In genomic region chr7:1018334-1018695, GRCh38 we compare ENCODE assay signal across 23 cellular contexts. TPM values are rescaled to one million over a fixed set of nuclear protein-coding genes. Genes with fewer than 3 reads are reported as not detected.
DNase-seq lines count a peak whose midpoint lies in the region; ATAC-seq and TF ChIP-seq lines count a peak whose summit lies in the region.
"Had no signal": no experiment of that assay in that cellular context is flagged by ENCODE, and none has a peak within 500 bp of the region (broad histone marks: within the 10 kb centered on the region; RNA-seq: fewer than 3 reads in every experiment).

No MANE protein-coding gene starts in this region.

- no peaks in the 10 kb centered on the region for H3K9me3 Mint-ChIP-seq in Calu3 (ENCODE audit: low read depth, unreplicated experiment)
- H3K9me3 Mint-ChIP-seq in activated T-helper 17 cell treated with anti-CD3 and anti-CD28 coated beads, Interleukin-2, amount 50 U/mL, for 72 hours: no peaks in the 10 kb centered on the region
- H3K9me3 Mint-ChIP-seq in neural crest cell: no peaks in the 10 kb centered on the region
- H3K9me3 Mint-ChIP-seq: activated CD4-positive, alpha-beta T cell treated with anti-CD3 and anti-CD28 coated beads, Interleukin-2, amount 10 ng/mL, durations not matched to agents 24 days and 14 days; activated T-helper 1 cell treated with anti-CD3 and anti-CD28 coated beads, Interleukin-12 subunit alpha, Interleukin-12 subunit beta, Interleukin-2, Interleukin-4 antibody, amounts not matched to agents 30 ng/mL and 10 ng/mL and 1 ng/mL, durations not matched to agents 14 hours and 24 hours and 36 hours had no signal

- peak overlapping the region; percentile 48 for H3K27ac Mint-ChIP-seq in Calu3 (ENCODE audit: unreplicated experiment)
- peak overlapping the region; percentile 32 for H3K27ac Mint-ChIP-seq in activated T-helper 17 cell treated with anti-CD3 and anti-CD28 coated beads, Interleukin-2, amount 50 U/mL, for 72 hours
- peak overlapping the region; percentile 62 for H3K27ac Mint-ChIP-seq in neural crest cell (ENCODE audit: unreplicated experiment)
- H3K27ac Mint-ChIP-seq: activated CD4-positive, alpha-beta T cell treated with anti-CD3 and anti-CD28 coated beads, Interleukin-2, amount 10 ng/mL, durations not matched to agents 24 days and 14 days; activated naive CD8-positive, alpha-beta T cell; activated T-helper 1 cell treated with anti-CD3 and anti-CD28 coated beads, Interleukin-12 subunit alpha, Interleukin-12 subunit beta, Interleukin-2, Interleukin-4 antibody, amounts not matched to agents 30 ng/mL and 10 ng/mL and 1 ng/mL, durations not matched to agents 14 hours and 24 hours and 36 hours; CD14-positive monocyte had no signal

- H3K4me1 Mint-ChIP-seq in Calu3 (ENCODE audit: low read depth, unreplicated experiment) (no peaks in the 10 kb centered on the region), neural crest cell (peaks cover 7% of the 10 kb centered on the region)
- H3K4me1 Mint-ChIP-seq in activated T-helper 17 cell treated with anti-CD3 and anti-CD28 coated beads, Interleukin-2, amount 50 U/mL, for 72 hours: peaks cover 5% of the 10 kb centered on the region
- H3K4me1 Mint-ChIP-seq: CD14-positive monocyte had no signal

- H3K4me3 Mint-ChIP-seq in Calu3 (ENCODE audit: low read depth, unreplicated experiment) (no peak overlapping the region), neural crest cell (no peak overlapping the region)
- H3K4me3 Mint-ChIP-seq in activated T-helper 17 cell treated with anti-CD3 and anti-CD28 coated beads, Interleukin-2, amount 50 U/mL, for 72 hours: no peak overlapping the region
- H3K4me3 Mint-ChIP-seq: activated CD4-positive, alpha-beta T cell treated with anti-CD3 and anti-CD28 coated beads, Interleukin-2, amount 10 ng/mL, durations not matched to agents 24 days and 14 days; activated naive CD8-positive, alpha-beta T cell; activated T-helper 1 cell treated with anti-CD3 and anti-CD28 coated beads, Interleukin-12 subunit alpha, Interleukin-12 subunit beta, Interleukin-2, Interleukin-4 antibody, amounts not matched to agents 30 ng/mL and 10 ng/mL and 1 ng/mL, durations not matched to agents 14 hours and 24 hours and 36 hours; CD14-positive monocyte; nephron progenitor cell had no signal

- DNase-seq in Calu3 (no peak), neural crest cell (ENCODE audit: low read depth, low spot score) (no peak), NCI-H1048 (lab: John Stamatoyannopoulos, UW) (no peak), NCI-H1930 (lab: John Stamatoyannopoulos, UW) (no peak)
- DNase-seq: activated CD4-positive, alpha-beta T cell treated with anti-CD3 and anti-CD28 coated beads, Interleukin-2, amount 10 ng/mL, durations not matched to agents 24 days and 14 days; cerebellar nuclear complex; heart right ventricle; Karpas-422; NCI-H187 treated with DMSO at 0.1 percent for 48 hours; NCI-H226; NCI-H774; nephron progenitor cell; Right ventricle myocardium superior; sigmoid colon; uterus had no signal

- BruUV-seq in Calu3 (replicated peaks; lab: Mats Ljungman, UMichigan): no TSS peak

- TF ChIP-seq CTCF in Calu3 (IDR thresholded peaks at IDR 0.05; ENCODE audit: unreplicated experiment): no peak
- TF ChIP-seq CTCF in neural crest cell (conservative IDR thresholded peaks at IDR 0.05): no peak

- ATAC-seq in activated T-helper 17 cell treated with anti-CD3 and anti-CD28 coated beads, Interleukin-2, amount 50 U/mL, for 72 hours (replicated peaks): no peak
- ATAC-seq: heart right ventricle, left lung had no signal

- H3K27me3 Mint-ChIP-seq in Calu3 (ENCODE audit: unreplicated experiment): no peaks in the 10 kb centered on the region
- no peaks in the 10 kb centered on the region for H3K27me3 Mint-ChIP-seq in activated T-helper 17 cell treated with anti-CD3 and anti-CD28 coated beads, Interleukin-2, amount 50 U/mL, for 72 hours
- no peaks in the 10 kb centered on the region for H3K27me3 Mint-ChIP-seq in neural crest cell (ENCODE audit: low read depth)
- H3K27me3 Mint-ChIP-seq: activated CD4-positive, alpha-beta T cell treated with anti-CD3 and anti-CD28 coated beads, Interleukin-2, amount 10 ng/mL, durations not matched to agents 24 days and 14 days; activated naive CD8-positive, alpha-beta T cell had no signal

- H3K36me3 Mint-ChIP-seq in Calu3 (ENCODE audit: insufficient read depth, unreplicated experiment) (peaks cover 49% of the 10 kb centered on the region), neural crest cell (ENCODE audit: low read depth) (peaks cover 12% of the 10 kb centered on the region)
- peaks cover 7% of the 10 kb centered on the region for H3K36me3 Mint-ChIP-seq in activated T-helper 17 cell treated with anti-CD3 and anti-CD28 coated beads, Interleukin-2, amount 50 U/mL, for 72 hours (ENCODE audit: low read depth)

- CTCF ChIA-PET in Calu3 (lab: Charles Lee): no interaction called here

- intact Hi-C loops in Calu3 (cut with micrococcal nuclease; ENCODE audit: unreplicated experiment): no loop called here

RNA-seq across cellular contexts. Expression of gene GPR146, which starts 26.0 kb away (rescaled TPM):
- total RNA-seq in Calu3 (2022) (0.66 and 1.8 TPM in 2 replicates), neural crest cell (0.41 TPM in 1 of 2 replicates, not detected in the other)
- total RNA-seq in activated T-helper 17 cell treated with anti-CD3 and anti-CD28 coated beads, Interleukin-2, amount 50 U/mL, for 72 hours: 10 to 100 TPM in 1 of 2 donors, 1 to 10 TPM in 1; 2.0 to 14.9 TPM
- total RNA-seq: fibroblast of villous mesenchyme had no signal

RNA-seq across cellular contexts. Expression of gene CYP2W1, which starts 35.3 kb away (rescaled TPM):
- total RNA-seq in Calu3 (2022) (0.71 and 1.3 TPM in 2 replicates), neural crest cell (not detected in 2 replicates)
- not detected for total RNA-seq in activated T-helper 17 cell treated with anti-CD3 and anti-CD28 coated beads, Interleukin-2, amount 50 U/mL, for 72 hours
- total RNA-seq: activated CD4-positive, alpha-beta T cell treated with anti-CD3 and anti-CD28 coated beads, Interleukin-2, amount 10 ng/mL, durations not matched to agents 24 days and 14 days; activated T-helper 1 cell treated with anti-CD3 and anti-CD28 coated beads, Interleukin-12 subunit alpha, Interleukin-12 subunit beta, Interleukin-2, Interleukin-4 antibody, amounts not matched to agents 30 ng/mL and 10 ng/mL and 1 ng/mL, durations not matched to agents 14 hours and 24 hours and 36 hours; epithelial cell of proximal tubule; heart right ventricle; left lung; mononuclear cell; Right ventricle myocardium superior had no signal

RNA-seq across cellular contexts. Expression of gene COX19, which starts 43.0 kb away (rescaled TPM):
- total RNA-seq in Calu3 (2022) (37.4 and 39.1 TPM in 2 replicates), neural crest cell (12.7 and 13.1 TPM in 2 replicates)
- 10 to 100 TPM; 13.7 to 20.8 TPM for total RNA-seq in activated T-helper 17 cell treated with anti-CD3 and anti-CD28 coated beads, Interleukin-2, amount 50 U/mL, for 72 hours
